1 cellular context compared by ENCODE assay signal in genomic region chr16:87608400-87608985, GRCh38.
TF ChIP-seq lines count a peak whose summit lies in the region.

No MANE protein-coding gene starts in this region.

TF ChIP-seq in HepG2, 621 proteins besides CTCF, POLR2A, EP300 and RAD21 (continued from another document and continues in another):
- TF ChIP-seq REST (IDR thresholded peaks at IDR 0.05; ENCODE audit: borderline replicate concordance in 1 of 2, low read depth in 1 of 2, low read length in 2 of 2) (peak; percentile 98 to 100), TRIM24 (CRISPR knock-in tag; IDR thresholded peaks at IDR 0.05) (no peak), ZNF414 (CRISPR knock-in tag; IDR thresholded peaks at IDR 0.05) (no peak), ZBTB8A (CRISPR knock-in tag; IDR thresholded peaks at IDR 0.05; ENCODE audit: borderline replicate concordance, low read depth) (no peak), KDM5B (CRISPR knock-in tag; IDR thresholded peaks at IDR 0.05; ENCODE audit: borderline replicate concordance) (peak; percentile 93; the same call in 1 of the 2 replicates), PITX1 (CRISPR knock-in tag; IDR thresholded peaks at IDR 0.05) (peak; percentile 71; the same call in 1 of the 2 replicates), SRY (CRISPR knock-in tag; IDR thresholded peaks at IDR 0.05) (peak; percentile 91; the same call in 1 of the 2 replicates), BORCS8-MEF2B (CRISPR knock-in tag; IDR thresholded peaks at IDR 0.05) (peak; percentile 96), ZNF609 (CRISPR knock-in tag; IDR thresholded peaks at IDR 0.05; ENCODE audit: borderline replicate concordance) (no peak), ZNF367 (CRISPR knock-in tag; IDR thresholded peaks at IDR 0.05; ENCODE audit: borderline replicate concordance) (no peak), FIP1L1 (IDR thresholded peaks at IDR 0.05; ENCODE audit: borderline replicate concordance, insufficient read depth, low read depth, low read length) (no peak), TSC22D2 (CRISPR knock-in tag; IDR thresholded peaks at IDR 0.05; ENCODE audit: borderline replicate concordance) (peak; percentile 99), ZBTB25 (CRISPR knock-in tag; IDR thresholded peaks at IDR 0.05) (peak; percentile 90), ZNF570 (CRISPR knock-in tag; IDR thresholded peaks at IDR 0.05; ENCODE audit: borderline replicate concordance) (no peak), MBNL3 (CRISPR knock-in tag; conservative IDR thresholded peaks at IDR 0.05) (no peak), ADNP (CRISPR knock-in tag; IDR thresholded peaks at IDR 0.05) (no peak), ZSCAN12 (CRISPR knock-in tag; IDR thresholded peaks at IDR 0.05) (peak; percentile 82; the same call in 1 of the 2 replicates), PRMT3 (CRISPR knock-in tag; IDR thresholded peaks at IDR 0.05; ENCODE audit: borderline replicate concordance, low read depth) (peak; percentile 72; the same call in 1 of the 2 replicates), ZNF280B (CRISPR knock-in tag; IDR thresholded peaks at IDR 0.05; ENCODE audit: borderline replicate concordance) (peak; percentile 32; the same call in 1 of the 2 replicates), ZNF75D (CRISPR knock-in tag; IDR thresholded peaks at IDR 0.05; ENCODE audit: borderline replicate concordance) (no peak), HNRNPUL1 (IDR thresholded peaks at IDR 0.05; ENCODE audit: low read depth, low read length) (no peak), ATF6 (CRISPR knock-in tag; conservative IDR thresholded peaks at IDR 0.05) (peak; percentile 99), RBM22 (optimal IDR thresholded peaks at IDR 0.05; ENCODE audit: low read length) (no peak), ZNF678 (CRISPR knock-in tag; IDR thresholded peaks at IDR 0.05) (no peak), E2F2 (CRISPR knock-in tag; IDR thresholded peaks at IDR 0.05; ENCODE audit: borderline replicate concordance) (no peak; the same call in 1 of the 2 replicates), ZNF235 (CRISPR knock-in tag; IDR thresholded peaks at IDR 0.05; ENCODE audit: borderline replicate concordance) (peak; percentile 86; the same call in 1 of the 2 replicates), IRX3 (CRISPR knock-in tag; IDR thresholded peaks at IDR 0.05; ENCODE audit: borderline replicate concordance, low read depth) (peak; percentile 78; the same call in 1 of the 2 replicates)
- TF ChIP-seq, protein P1, sequence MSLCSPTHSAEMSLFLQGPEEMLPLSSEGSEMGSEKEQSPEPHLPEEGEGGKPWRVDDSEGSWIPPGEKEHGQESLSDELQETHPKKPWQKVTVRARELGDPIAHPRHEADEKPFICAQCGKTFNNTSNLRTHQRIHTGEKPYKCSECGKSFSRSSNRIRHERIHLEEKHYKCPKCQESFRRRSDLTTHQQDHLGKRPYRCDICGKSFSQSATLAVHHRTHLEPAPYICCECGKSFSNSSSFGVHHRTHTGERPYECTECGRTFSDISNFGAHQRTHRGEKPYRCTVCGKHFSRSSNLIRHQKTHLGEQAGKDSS (CRISPR knock-in tag; IDR thresholded peaks at IDR 0.05; ENCODE audit: borderline replicate concordance, low read depth), result 0 out of 2 replicates have a peak, but pooled peaks have one; percentile 39
- TF ChIP-seq, protein P2, sequence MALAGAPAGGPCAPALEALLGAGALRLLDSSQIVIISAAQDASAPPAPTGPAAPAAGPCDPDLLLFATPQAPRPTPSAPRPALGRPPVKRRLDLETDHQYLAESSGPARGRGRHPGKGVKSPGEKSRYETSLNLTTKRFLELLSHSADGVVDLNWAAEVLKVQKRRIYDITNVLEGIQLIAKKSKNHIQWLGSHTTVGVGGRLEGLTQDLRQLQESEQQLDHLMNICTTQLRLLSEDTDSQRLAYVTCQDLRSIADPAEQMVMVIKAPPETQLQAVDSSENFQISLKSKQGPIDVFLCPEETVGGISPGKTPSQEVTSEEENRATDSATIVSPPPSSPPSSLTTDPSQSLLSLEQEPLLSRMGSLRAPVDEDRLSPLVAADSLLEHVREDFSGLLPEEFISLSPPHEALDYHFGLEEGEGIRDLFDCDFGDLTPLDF (CRISPR knock-in tag; IDR thresholded peaks at IDR 0.05), result no peak
- TF ChIP-seq, protein P3, sequence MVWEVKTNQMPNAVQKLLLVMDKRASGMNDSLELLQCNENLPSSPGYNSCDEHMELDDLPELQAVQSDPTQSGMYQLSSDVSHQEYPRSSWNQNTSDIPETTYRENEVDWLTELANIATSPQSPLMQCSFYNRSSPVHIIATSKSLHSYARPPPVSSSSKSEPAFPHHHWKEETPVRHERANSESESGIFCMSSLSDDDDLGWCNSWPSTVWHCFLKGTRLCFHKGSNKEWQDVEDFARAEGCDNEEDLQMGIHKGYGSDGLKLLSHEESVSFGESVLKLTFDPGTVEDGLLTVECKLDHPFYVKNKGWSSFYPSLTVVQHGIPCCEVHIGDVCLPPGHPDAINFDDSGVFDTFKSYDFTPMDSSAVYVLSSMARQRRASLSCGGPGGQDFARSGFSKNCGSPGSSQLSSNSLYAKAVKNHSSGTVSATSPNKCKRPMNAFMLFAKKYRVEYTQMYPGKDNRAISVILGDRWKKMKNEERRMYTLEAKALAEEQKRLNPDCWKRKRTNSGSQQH (CRISPR knock-in tag; IDR thresholded peaks at IDR 0.05; ENCODE audit: low read depth), result peak; percentile 88
- TF ChIP-seq, protein P4, sequence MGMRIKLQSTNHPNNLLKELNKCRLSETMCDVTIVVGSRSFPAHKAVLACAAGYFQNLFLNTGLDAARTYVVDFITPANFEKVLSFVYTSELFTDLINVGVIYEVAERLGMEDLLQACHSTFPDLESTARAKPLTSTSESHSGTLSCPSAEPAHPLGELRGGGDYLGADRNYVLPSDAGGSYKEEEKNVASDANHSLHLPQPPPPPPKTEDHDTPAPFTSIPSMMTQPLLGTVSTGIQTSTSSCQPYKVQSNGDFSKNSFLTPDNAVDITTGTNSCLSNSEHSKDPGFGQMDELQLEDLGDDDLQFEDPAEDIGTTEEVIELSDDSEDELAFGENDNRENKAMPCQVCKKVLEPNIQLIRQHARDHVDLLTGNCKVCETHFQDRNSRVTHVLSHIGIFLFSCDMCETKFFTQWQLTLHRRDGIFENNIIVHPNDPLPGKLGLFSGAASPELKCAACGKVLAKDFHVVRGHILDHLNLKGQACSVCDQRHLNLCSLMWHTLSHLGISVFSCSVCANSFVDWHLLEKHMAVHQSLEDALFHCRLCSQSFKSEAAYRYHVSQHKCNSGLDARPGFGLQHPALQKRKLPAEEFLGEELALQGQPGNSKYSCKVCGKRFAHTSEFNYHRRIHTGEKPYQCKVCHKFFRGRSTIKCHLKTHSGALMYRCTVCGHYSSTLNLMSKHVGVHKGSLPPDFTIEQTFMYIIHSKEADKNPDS (CRISPR knock-in tag; IDR thresholded peaks at IDR 0.05), result no peak
- TF ChIP-seq, protein P5, sequence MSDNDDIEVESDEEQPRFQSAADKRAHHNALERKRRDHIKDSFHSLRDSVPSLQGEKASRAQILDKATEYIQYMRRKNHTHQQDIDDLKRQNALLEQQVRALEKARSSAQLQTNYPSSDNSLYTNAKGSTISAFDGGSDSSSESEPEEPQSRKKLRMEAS (IDR thresholded peaks at IDR 0.05), result no peak
